Comparison of ENCODE assay signal across 14 cellular contexts in the genomic region with DNA sequence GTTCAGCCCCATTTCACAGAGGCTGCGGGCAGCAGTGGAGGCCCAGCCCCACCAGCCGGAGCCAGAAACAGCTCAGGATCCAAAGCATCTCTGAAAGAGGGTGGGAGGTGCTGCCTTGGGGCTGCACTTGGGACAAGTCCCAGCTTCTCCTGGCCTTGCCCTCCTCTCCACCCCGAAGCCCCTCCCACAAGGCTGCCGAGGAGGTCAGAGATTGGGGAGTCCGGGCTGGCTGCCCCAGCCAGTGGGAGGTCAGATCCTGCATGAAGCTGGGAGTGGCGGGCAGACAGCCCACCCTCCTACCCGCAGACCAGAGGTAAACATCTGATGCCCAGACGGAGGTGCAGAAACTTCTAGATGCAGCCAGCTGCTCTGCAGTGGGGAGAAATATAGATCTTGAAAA. TPM values are rescaled to one million over a fixed set of nuclear protein-coding genes. Genes with fewer than 3 reads are reported as not detected.
DNase-seq lines count a peak whose midpoint lies in the region; ATAC-seq and TF ChIP-seq lines count a peak whose summit lies in the region.
"Had no signal": no experiment of that assay in that cellular context is flagged by ENCODE, and none has a peak within 500 bp of the region (broad histone marks: within the 10 kb centered on the region; RNA-seq: fewer than 3 reads in every experiment).

No MANE protein-coding gene starts in this region.

- TF ChIP-seq POLR2A in HCT116 (IDR thresholded peaks at IDR 0.05; ENCODE audit: borderline replicate concordance, extremely low read depth, insufficient read depth, insufficient read length): no peak

- no peaks in the 10 kb centered on the region for H3K27me3 Mint-ChIP-seq in endodermal cell (ENCODE audit: insufficient read depth)
- peaks cover 34% of the 10 kb centered on the region for H3K27me3 Mint-ChIP-seq in nephron (ENCODE audit: low read depth)
- H3K27me3 Mint-ChIP-seq: CD4-positive, alpha-beta T cell had no signal

- no peaks in the 10 kb centered on the region for H3K79me2 ChIP-seq in HCT116 (ENCODE audit: insufficient read depth, low read length)

- H3K36me3 ChIP-seq in BLaER1 (no peaks in the 10 kb centered on the region), HCT116 (ENCODE audit: control insufficient read depth in 1 of 2, insufficient read depth in 2 of 2, low read length in 2 of 2) (no peaks in the 10 kb centered on the region), endodermal cell (ENCODE audit: control insufficient read depth, insufficient read depth, low read length) (no peaks in the 10 kb centered on the region)
- no peaks in the 10 kb centered on the region for H3K36me3 ChIP-seq in effector memory CD4-positive, alpha-beta T cell (ENCODE audit: control insufficient read depth, insufficient read depth, low read length)

- intact Hi-C loops in HCT116 (cut with micrococcal nuclease): no loop called here

- ATAC-seq in HCT116 (peak; percentile 36; the same call in 1 of the 2 replicates), foreskin keratinocyte (no peak)

- no TSS peak for BruUV-seq in HCT116 (replicated peaks; lab: Mats Ljungman, UMichigan)

- H3K4me1 Mint-ChIP-seq in endodermal cell (peaks cover 4% of the 10 kb centered on the region), nephron (peaks cover 49% of the 10 kb centered on the region)

- no peak overlapping the region for H3K9ac ChIP-seq in BLaER1
- H3K9ac ChIP-seq in HCT116 (ENCODE audit: low read length): no peak overlapping the region
- H3K9ac ChIP-seq in endodermal cell (ENCODE audit: extremely low read depth, low read length, poor library complexity, severe bottlenecking): no peak overlapping the region

- H3K36me3 Mint-ChIP-seq in endodermal cell (ENCODE audit: low read depth): no peaks in the 10 kb centered on the region
- H3K36me3 Mint-ChIP-seq in nephron (ENCODE audit: low read depth): no peaks in the 10 kb centered on the region

- 63 to 71% methylated on average over 6 to 8 of the region's 8 CpGs for WGBS in endodermal cell (ENCODE audit: insufficient coverage in 1 of 2, insufficient read length in 1 of 2), 2 experiments

- H3K9me3 ChIP-seq in BLaER1 (no peaks in the 10 kb centered on the region), HCT116 (ENCODE audit: control insufficient read depth in 1 of 2, insufficient read depth in 1 of 2, low read depth in 1 of 2, low read length in 2 of 2) (no peaks in the 10 kb centered on the region), endodermal cell (ENCODE audit: control insufficient read depth, low read length) (no peaks in the 10 kb centered on the region)
- H3K9me3 ChIP-seq in effector memory CD4-positive, alpha-beta T cell (ENCODE audit: control insufficient read depth, low read length): no peaks in the 10 kb centered on the region

- H3K27me3 ChIP-seq in BLaER1 (no peaks in the 10 kb centered on the region), HCT116 (ENCODE audit: insufficient read depth, low read length) (no peaks in the 10 kb centered on the region), endodermal cell (ENCODE audit: control insufficient read depth, insufficient read depth, low read length, poor library complexity, severe bottlenecking) (no peaks in the 10 kb centered on the region), foreskin keratinocyte (no peaks in the 10 kb centered on the region)
- no peaks in the 10 kb centered on the region for H3K27me3 ChIP-seq in effector memory CD4-positive, alpha-beta T cell (replicated peaks; ENCODE audit: control insufficient read depth, insufficient read depth, low read length, poor library complexity, severe bottlenecking)

- H3K4me1 ChIP-seq in BLaER1: peaks cover 84% of the 10 kb centered on the region
- peaks cover 6 to 10% of the 10 kb centered on the region in 2 experiments for H3K4me1 ChIP-seq in HCT116 (ENCODE audit: control insufficient read depth in 1 of 2, insufficient read depth in 2 of 2, low read length in 2 of 2)
- peaks cover 2% of the 10 kb centered on the region for H3K4me1 ChIP-seq in endodermal cell (ENCODE audit: control insufficient read depth, insufficient read depth, low read length)
- H3K4me1 ChIP-seq in effector memory CD4-positive, alpha-beta T cell (ENCODE audit: control insufficient read depth, insufficient read depth, low read length, poor library complexity, severe bottlenecking): peaks cover 14% of the 10 kb centered on the region
- peaks cover 3% of the 10 kb centered on the region for H3K4me1 ChIP-seq in foreskin keratinocyte

- H3K9me3 Mint-ChIP-seq in endodermal cell (no peaks in the 10 kb centered on the region), nephron (no peaks in the 10 kb centered on the region)
- H3K9me3 Mint-ChIP-seq: CD4-positive, alpha-beta T cell had no signal

- no peak overlapping the region for H3K4me3 ChIP-seq in BLaER1
- no peak overlapping the region for H3K4me3 ChIP-seq in HCT116 (replicated peaks in 1 of 2; ENCODE audit: low read depth in 1 of 2, low read length in 2 of 2)
- no peak overlapping the region for H3K4me3 ChIP-seq in endodermal cell (ENCODE audit: low read length)
- no peak overlapping the region for H3K4me3 ChIP-seq in effector memory CD4-positive, alpha-beta T cell (ENCODE audit: insufficient read depth, low read depth, low read length, poor library complexity, severe bottlenecking)

- H4K20me1 ChIP-seq in BLaER1 (no peaks in the 10 kb centered on the region), HCT116 (ENCODE audit: insufficient read depth) (no peaks in the 10 kb centered on the region)

- no peak overlapping the region for H2AFZ ChIP-seq in HCT116 (ENCODE audit: low read depth, low read length, poor library complexity, severe bottlenecking)

- CTCF ChIA-PET in HCT116 (lab: Charles Lee): no interaction called here

- H3K9me2 ChIP-seq in HCT116 (ENCODE audit: insufficient read depth): no peaks in the 10 kb centered on the region

- TF ChIP-seq CTCF in HCT116 (IDR thresholded peaks at IDR 0.05 in 2 of 3, conservative IDR thresholded peaks at IDR 0.05 in 1 of 3; ENCODE audit: borderline replicate concordance in 1 of 3, insufficient read depth in 1 of 3, low read depth in 2 of 3, low read length in 2 of 3) (no peak), endodermal cell (conservative IDR thresholded peaks at IDR 0.05) (no peak), nephron (IDR thresholded peaks at IDR 0.05; ENCODE audit: unreplicated experiment in 3 of 3) (no peak), foreskin keratinocyte (conservative IDR thresholded peaks at IDR 0.05) (no peak)

- peak overlapping the region; percentile 77 for H3K4me2 ChIP-seq in BLaER1
- no peak overlapping the region for H3K4me2 ChIP-seq in HCT116 (ENCODE audit: low read length)

- no peak overlapping the region for H3K27ac ChIP-seq in BLaER1
- H3K27ac ChIP-seq in HCT116 (ENCODE audit: low read depth, low read length): no peak overlapping the region
- H3K27ac ChIP-seq in endodermal cell (ENCODE audit: low read depth, low read length): no peak overlapping the region
- no peak overlapping the region for H3K27ac ChIP-seq in effector memory CD4-positive, alpha-beta T cell (ENCODE audit: insufficient read depth, low read length, poor library complexity, severe bottlenecking)
- no peak overlapping the region for H3K27ac ChIP-seq in foreskin keratinocyte

- POLR2A ChIA-PET in HCT116 (lab: Charles Lee): no interaction called here

- RAD21 ChIA-PET in HCT116 (lab: Charles Lee; ENCODE audit: low non-redundant PET in 1 of 2, low total read pairs in 2 of 2, uncharacterized antibody in 2 of 2, unreplicated experiment in 2 of 2): no interaction called here

- H3K4me3 Mint-ChIP-seq in endodermal cell (no peak overlapping the region), nephron (peak overlapping the region in 1 of 3 experiments; percentile 22)
- H3K4me3 Mint-ChIP-seq: CD4-positive, alpha-beta T cell had no signal

- DNase-seq in HCT116 (ENCODE audit: low read depth, low spot score): no peak
- DNase-seq in endodermal cell: peak; percentile 91
- no peak for DNase-seq in NCI-H510A (lab: John Stamatoyannopoulos, UW)
- DNase-seq in effector memory CD4-positive, alpha-beta T cell: no peak
- no peak for DNase-seq in foreskin keratinocyte
- DNase-seq: CD4-positive, alpha-beta T cell; NCI-H1436; NCI-H2029 treated with DMSO at 0.1 percent for 48 hours; NCI-H226; NCI-H69; SHP77; SW 1271 had no signal

- TF ChIP-seq RAD21 in HCT116 (IDR thresholded peaks at IDR 0.05; ENCODE audit: low read depth): no peak

- no peak overlapping the region for H3K27ac Mint-ChIP-seq in endodermal cell
- peak overlapping the region; percentile 29 to 44 (median 29) for H3K27ac Mint-ChIP-seq in nephron
- H3K27ac Mint-ChIP-seq: CD4-positive, alpha-beta T cell had no signal

TF ChIP-seq in HCT116, 20 proteins besides CTCF, POLR2A, EP300 and RAD21 (continues in another document):
- TF ChIP-seq, protein P1, sequence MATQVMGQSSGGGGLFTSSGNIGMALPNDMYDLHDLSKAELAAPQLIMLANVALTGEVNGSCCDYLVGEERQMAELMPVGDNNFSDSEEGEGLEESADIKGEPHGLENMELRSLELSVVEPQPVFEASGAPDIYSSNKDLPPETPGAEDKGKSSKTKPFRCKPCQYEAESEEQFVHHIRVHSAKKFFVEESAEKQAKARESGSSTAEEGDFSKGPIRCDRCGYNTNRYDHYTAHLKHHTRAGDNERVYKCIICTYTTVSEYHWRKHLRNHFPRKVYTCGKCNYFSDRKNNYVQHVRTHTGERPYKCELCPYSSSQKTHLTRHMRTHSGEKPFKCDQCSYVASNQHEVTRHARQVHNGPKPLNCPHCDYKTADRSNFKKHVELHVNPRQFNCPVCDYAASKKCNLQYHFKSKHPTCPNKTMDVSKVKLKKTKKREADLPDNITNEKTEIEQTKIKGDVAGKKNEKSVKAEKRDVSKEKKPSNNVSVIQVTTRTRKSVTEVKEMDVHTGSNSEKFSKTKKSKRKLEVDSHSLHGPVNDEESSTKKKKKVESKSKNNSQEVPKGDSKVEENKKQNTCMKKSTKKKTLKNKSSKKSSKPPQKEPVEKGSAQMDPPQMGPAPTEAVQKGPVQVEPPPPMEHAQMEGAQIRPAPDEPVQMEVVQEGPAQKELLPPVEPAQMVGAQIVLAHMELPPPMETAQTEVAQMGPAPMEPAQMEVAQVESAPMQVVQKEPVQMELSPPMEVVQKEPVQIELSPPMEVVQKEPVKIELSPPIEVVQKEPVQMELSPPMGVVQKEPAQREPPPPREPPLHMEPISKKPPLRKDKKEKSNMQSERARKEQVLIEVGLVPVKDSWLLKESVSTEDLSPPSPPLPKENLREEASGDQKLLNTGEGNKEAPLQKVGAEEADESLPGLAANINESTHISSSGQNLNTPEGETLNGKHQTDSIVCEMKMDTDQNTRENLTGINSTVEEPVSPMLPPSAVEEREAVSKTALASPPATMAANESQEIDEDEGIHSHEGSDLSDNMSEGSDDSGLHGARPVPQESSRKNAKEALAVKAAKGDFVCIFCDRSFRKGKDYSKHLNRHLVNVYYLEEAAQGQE (IDR thresholded peaks at IDR 0.05; ENCODE audit: low read depth): no peak
- no peak for TF ChIP-seq SRF (IDR thresholded peaks at IDR 0.05; ENCODE audit: low read depth)
- TF ChIP-seq EGR1 (IDR thresholded peaks at IDR 0.05; ENCODE audit: low read depth): no peak
- no peak for TF ChIP-seq CBX3 (IDR thresholded peaks at IDR 0.05; ENCODE audit: low read depth)

RNA-seq across cellular contexts. Expression of gene GNA12, which starts 36.8 kb away (rescaled TPM):
- total RNA-seq in HCT116 (2021; ENCODE audit: unreplicated experiment): 32.6 TPM
- polyA plus RNA-seq in HCT116 (2012): 20.6 and 29.2 TPM in 2 replicates
- 10 to 100 TPM; 55.0 to 64.7 TPM for total RNA-seq in endodermal cell
- polyA plus RNA-seq in endodermal cell (2013, experiment 1 of 2): 45.7 TPM
- polyA plus RNA-seq in endodermal cell (2013, experiment 2 of 2): 44.9 TPM
- total RNA-seq in foreskin keratinocyte: 25.1 and 27.7 TPM in 2 replicates
- polyA plus RNA-seq in foreskin keratinocyte: 20.2 and 22.5 TPM in 2 replicates
